Comparison of ENCODE assay signal across 1 cellular context in genomic region chr17:51734462-51734861, GRCh38.
TF ChIP-seq lines count a peak whose summit lies in the region.

No MANE protein-coding gene starts in this region.

TF ChIP-seq in GM23338, 12 proteins besides CTCF, POLR2A, EP300 and RAD21 (continued from another document):
- TF ChIP-seq NANOG (IDR thresholded peaks at IDR 0.05; ENCODE audit: borderline replicate concordance), result no peak
- TF ChIP-seq REST (IDR thresholded peaks at IDR 0.05; ENCODE audit: unreplicated experiment), result no peak
- no peak for TF ChIP-seq JUNB (IDR thresholded peaks at IDR 0.05; ENCODE audit: unreplicated experiment)
